ENCODE assay signal across 24 cellular contexts in genomic region chr10:15460661-15461060, GRCh38.
"Had no signal": no experiment of that assay in that cellular context is flagged by ENCODE, and none has a peak within 500 bp of the region (broad histone marks: within the 10 kb centered on the region; RNA-seq: fewer than 3 reads in every experiment).

No MANE protein-coding gene starts in this region.

- H3K9ac ChIP-seq: KMS-11, SK-N-SH had no signal

- H3K9me2 ChIP-seq: SK-N-SH had no signal

- DNase-seq: activated CD4-positive, alpha-beta T cell treated with anti-CD3 and anti-CD28 coated beads for 48 hours; activated CD4-positive, alpha-beta T cell treated with anti-CD3 and anti-CD28 coated beads, Interleukin-2, amount 50 U/mL, for 4 hours; activated CD4-positive, CD25-positive, alpha-beta regulatory T cell treated with anti-CD3 and anti-CD28 coated beads, Interleukin-2, amount 50 U/mL, for 72 hours; activated CD8-positive, alpha-beta memory T cell treated with anti-CD3 and anti-CD28 coated beads, Interleukin-2, amount 10 ng/mL, durations not matched to agents 7 days and 5 days; activated effector memory CD4-positive, alpha-beta T cell treated with Interleukin-2 at 50 U/mL for 16 hours; activated naive CD4-positive, alpha-beta T cell; activated T-cell treated with anti-CD3 and anti-CD28 coated beads, Interleukin-2, amount 50 U/mL, for 24 hours; NCI-H1092; NCI-H1417; NCI-H1930; NCI-H2107; NCI-H2171 treated with DMSO at 0.1 percent for 48 hours; NCI-H226; NCI-H510A; NCI-H526 treated with DMSO at 0.1 percent for 48 hours; RPMI8226 had no signal

- H3K27ac Mint-ChIP-seq: activated CD8-positive, alpha-beta memory T cell treated with anti-CD3 and anti-CD28 coated beads, Interleukin-2, amount 10 ng/mL, durations not matched to agents 7 days and 5 days; activated naive CD8-positive, alpha-beta T cell; activated T-cell treated with anti-CD3 and anti-CD28 coated beads, Interleukin-2, amount 50 U/mL, for 24 hours; activated T-helper 1 cell treated with anti-CD3 and anti-CD28 coated beads, Interleukin-12 subunit alpha, Interleukin-12 subunit beta, Interleukin-2, Interleukin-4 antibody, amounts not matched to agents 30 ng/mL and 10 ng/mL and 1 ng/mL, durations not matched to agents 14 hours and 24 hours and 36 hours; T-helper 1 cell treated with Interleukin-12 subunit alpha and Interleukin-12 subunit beta and Interleukin-4 antibody, amounts not matched to agents 30 μg/mL and 1 μg/mL, for 36 hours; WTC11 had no signal

- H3K4me3 ChIP-seq: cardiac muscle cell had no signal

- H3K9me3 Mint-ChIP-seq: activated T-helper 1 cell treated with anti-CD3 and anti-CD28 coated beads, Interleukin-12 subunit alpha, Interleukin-12 subunit beta, Interleukin-2, Interleukin-4 antibody, amounts not matched to agents 30 ng/mL and 10 ng/mL and 1 ng/mL, durations not matched to agents 14 hours and 24 hours and 36 hours; T-helper 1 cell treated with Interleukin-12 subunit alpha and Interleukin-12 subunit beta and Interleukin-4 antibody, amounts not matched to agents 30 μg/mL and 1 μg/mL, for 36 hours had no signal

- H3K27ac ChIP-seq: cardiac muscle cell, KMS-11 had no signal

- H3K4me3 Mint-ChIP-seq: activated CD8-positive, alpha-beta memory T cell treated with anti-CD3 and anti-CD28 coated beads, Interleukin-2, amount 10 ng/mL, durations not matched to agents 7 days and 5 days; activated naive CD8-positive, alpha-beta T cell; activated T-cell treated with anti-CD3 and anti-CD28 coated beads, Interleukin-2, amount 50 U/mL, for 24 hours; activated T-helper 1 cell treated with anti-CD3 and anti-CD28 coated beads, Interleukin-12 subunit alpha, Interleukin-12 subunit beta, Interleukin-2, Interleukin-4 antibody, amounts not matched to agents 30 ng/mL and 10 ng/mL and 1 ng/mL, durations not matched to agents 14 hours and 24 hours and 36 hours; T-helper 1 cell treated with Interleukin-12 subunit alpha and Interleukin-12 subunit beta and Interleukin-4 antibody, amounts not matched to agents 30 μg/mL and 1 μg/mL, for 36 hours; WTC11 had no signal

- ATAC-seq: activated CD8-positive, alpha-beta memory T cell treated with anti-CD3 and anti-CD28 coated beads, Interleukin-2, amount 10 ng/mL, durations not matched to agents 7 days and 5 days; WTC11 had no signal

- H3K4me2 ChIP-seq: KMS-11, SK-N-SH had no signal

- H3K27me3 ChIP-seq: brain microvascular endothelial cell, cardiac muscle cell had no signal

- H3K9me3 ChIP-seq: SK-N-SH had no signal

- H3K36me3 ChIP-seq: brain microvascular endothelial cell, cardiac muscle cell had no signal

- H3K36me3 Mint-ChIP-seq: activated CD8-positive, alpha-beta memory T cell treated with anti-CD3 and anti-CD28 coated beads, Interleukin-2, amount 10 ng/mL, durations not matched to agents 7 days and 5 days; WTC11 had no signal

- H3K4me1 Mint-ChIP-seq: activated CD8-positive, alpha-beta memory T cell treated with anti-CD3 and anti-CD28 coated beads, Interleukin-2, amount 10 ng/mL, durations not matched to agents 7 days and 5 days; WTC11 had no signal
